ENCODE assay signal across 21 cellular contexts in genomic region chr3:43905157-43905556, GRCh38.
"Had no signal": no experiment of that assay in that cellular context is flagged by ENCODE, and none has a peak within 500 bp of the region (broad histone marks: within the 10 kb centered on the region; RNA-seq: fewer than 3 reads in every experiment).

No MANE protein-coding gene starts in this region.

- H3K9me3 ChIP-seq: esophagus squamous epithelium, pancreas, prostate gland had no signal

- H3K27me3 ChIP-seq: pancreas, tibial nerve had no signal

- DNase-seq: activated B cell treated with CpG ODN at 0.5 μM for 24 hours; activated CD4-positive, alpha-beta T cell treated with anti-CD3 and anti-CD28 coated beads, Interleukin-2, amount 50 U/mL, for 1 hour; activated CD8-positive, alpha-beta T cell treated with anti-CD3 and anti-CD28 coated beads for 36 hours; activated gamma-delta T cell treated with Interleukin-2 at 50 U/mL for 16 hours; activated naive CD4-positive, alpha-beta T cell treated with anti-CD3 and anti-CD28 coated beads, Interleukin-2, amount 50 U/mL, for 16 hours; activated T-cell treated with anti-CD3 and anti-CD28 coated beads, Interleukin-2, amount 50 U/mL, for 4 hours; amygdala; dermis blood vessel endothelial cell; effector CD4-positive, alpha-beta T cell; esophagus squamous epithelium; foreskin keratinocyte; naive thymus-derived CD8-positive, alpha-beta T cell; nucleus accumbens; pancreas; stimulated activated CD4-positive, alpha-beta T cell treated with anti-CD3 and anti-CD28 coated beads, Interleukin-15, amount 100 ng/mL, for 24 hours; stimulated activated CD4-positive, alpha-beta T cell treated with anti-CD3 and anti-CD28 coated beads, Interleukin-2, amount 100 ng/mL, for 24 hours; stimulated activated naive B cell treated with anti-CD40 and anti-IgM and Interleukin-4, amounts not matched to agents 10 μg/mL and 1 μg/mL and 100 μg/mL, for 72 hours; T-helper 1 cell had no signal

- H3K27ac ChIP-seq: esophagus squamous epithelium, foreskin keratinocyte, pancreas, prostate gland had no signal

- H3K36me3 ChIP-seq: esophagus squamous epithelium, pancreas, prostate gland, tibial nerve had no signal

- ATAC-seq: activated CD8-positive, alpha-beta T cell treated with anti-CD3 and anti-CD28 coated beads for 36 hours; activated T-cell treated with anti-CD3 and anti-CD28 coated beads, Interleukin-2, amount 50 U/mL, for 4 hours; activated T-helper 17 cell treated with anti-CD3 and anti-CD28 coated beads, Interleukin-2, amount 50 U/mL, for 72 hours; foreskin keratinocyte; naive thymus-derived CD8-positive, alpha-beta T cell; pancreas; stimulated activated naive B cell treated with anti-CD40 and anti-IgM and Interleukin-4, amounts not matched to agents 10 μg/mL and 1 μg/mL and 100 μg/mL, for 72 hours had no signal

- H3K4me3 ChIP-seq: esophagus squamous epithelium, pancreas, prostate gland, tibial nerve had no signal

- H3K4me1 ChIP-seq: esophagus squamous epithelium, foreskin keratinocyte, pancreas, prostate gland had no signal
